In the genomic region with DNA sequence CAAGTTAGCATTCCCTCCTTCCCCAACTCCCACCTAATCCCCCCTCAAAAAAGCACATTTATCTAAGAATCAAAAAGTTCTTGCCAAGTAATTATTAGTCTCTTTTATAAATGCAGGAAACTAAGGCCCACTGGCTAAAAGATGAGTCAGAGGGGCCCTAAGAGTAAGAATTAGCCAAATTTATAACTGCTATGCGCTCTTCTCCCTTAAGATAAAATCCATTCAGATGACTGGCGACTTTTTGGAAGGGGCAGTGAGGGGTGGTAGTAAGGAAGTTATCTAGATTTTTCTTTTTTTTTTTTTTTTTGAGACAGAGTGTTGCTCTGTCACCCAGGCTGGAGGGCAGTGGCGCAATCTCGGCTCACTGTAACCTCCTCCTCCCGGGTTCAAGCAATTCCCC, we compare ENCODE assay signal across 1 cellular context.
TF ChIP-seq lines count a peak whose summit lies in the region.

No MANE protein-coding gene starts in this region.

TF ChIP-seq in GM23338, 12 proteins besides CTCF, POLR2A, EP300 and RAD21 (continued from another document):
- TF ChIP-seq, protein P1, sequence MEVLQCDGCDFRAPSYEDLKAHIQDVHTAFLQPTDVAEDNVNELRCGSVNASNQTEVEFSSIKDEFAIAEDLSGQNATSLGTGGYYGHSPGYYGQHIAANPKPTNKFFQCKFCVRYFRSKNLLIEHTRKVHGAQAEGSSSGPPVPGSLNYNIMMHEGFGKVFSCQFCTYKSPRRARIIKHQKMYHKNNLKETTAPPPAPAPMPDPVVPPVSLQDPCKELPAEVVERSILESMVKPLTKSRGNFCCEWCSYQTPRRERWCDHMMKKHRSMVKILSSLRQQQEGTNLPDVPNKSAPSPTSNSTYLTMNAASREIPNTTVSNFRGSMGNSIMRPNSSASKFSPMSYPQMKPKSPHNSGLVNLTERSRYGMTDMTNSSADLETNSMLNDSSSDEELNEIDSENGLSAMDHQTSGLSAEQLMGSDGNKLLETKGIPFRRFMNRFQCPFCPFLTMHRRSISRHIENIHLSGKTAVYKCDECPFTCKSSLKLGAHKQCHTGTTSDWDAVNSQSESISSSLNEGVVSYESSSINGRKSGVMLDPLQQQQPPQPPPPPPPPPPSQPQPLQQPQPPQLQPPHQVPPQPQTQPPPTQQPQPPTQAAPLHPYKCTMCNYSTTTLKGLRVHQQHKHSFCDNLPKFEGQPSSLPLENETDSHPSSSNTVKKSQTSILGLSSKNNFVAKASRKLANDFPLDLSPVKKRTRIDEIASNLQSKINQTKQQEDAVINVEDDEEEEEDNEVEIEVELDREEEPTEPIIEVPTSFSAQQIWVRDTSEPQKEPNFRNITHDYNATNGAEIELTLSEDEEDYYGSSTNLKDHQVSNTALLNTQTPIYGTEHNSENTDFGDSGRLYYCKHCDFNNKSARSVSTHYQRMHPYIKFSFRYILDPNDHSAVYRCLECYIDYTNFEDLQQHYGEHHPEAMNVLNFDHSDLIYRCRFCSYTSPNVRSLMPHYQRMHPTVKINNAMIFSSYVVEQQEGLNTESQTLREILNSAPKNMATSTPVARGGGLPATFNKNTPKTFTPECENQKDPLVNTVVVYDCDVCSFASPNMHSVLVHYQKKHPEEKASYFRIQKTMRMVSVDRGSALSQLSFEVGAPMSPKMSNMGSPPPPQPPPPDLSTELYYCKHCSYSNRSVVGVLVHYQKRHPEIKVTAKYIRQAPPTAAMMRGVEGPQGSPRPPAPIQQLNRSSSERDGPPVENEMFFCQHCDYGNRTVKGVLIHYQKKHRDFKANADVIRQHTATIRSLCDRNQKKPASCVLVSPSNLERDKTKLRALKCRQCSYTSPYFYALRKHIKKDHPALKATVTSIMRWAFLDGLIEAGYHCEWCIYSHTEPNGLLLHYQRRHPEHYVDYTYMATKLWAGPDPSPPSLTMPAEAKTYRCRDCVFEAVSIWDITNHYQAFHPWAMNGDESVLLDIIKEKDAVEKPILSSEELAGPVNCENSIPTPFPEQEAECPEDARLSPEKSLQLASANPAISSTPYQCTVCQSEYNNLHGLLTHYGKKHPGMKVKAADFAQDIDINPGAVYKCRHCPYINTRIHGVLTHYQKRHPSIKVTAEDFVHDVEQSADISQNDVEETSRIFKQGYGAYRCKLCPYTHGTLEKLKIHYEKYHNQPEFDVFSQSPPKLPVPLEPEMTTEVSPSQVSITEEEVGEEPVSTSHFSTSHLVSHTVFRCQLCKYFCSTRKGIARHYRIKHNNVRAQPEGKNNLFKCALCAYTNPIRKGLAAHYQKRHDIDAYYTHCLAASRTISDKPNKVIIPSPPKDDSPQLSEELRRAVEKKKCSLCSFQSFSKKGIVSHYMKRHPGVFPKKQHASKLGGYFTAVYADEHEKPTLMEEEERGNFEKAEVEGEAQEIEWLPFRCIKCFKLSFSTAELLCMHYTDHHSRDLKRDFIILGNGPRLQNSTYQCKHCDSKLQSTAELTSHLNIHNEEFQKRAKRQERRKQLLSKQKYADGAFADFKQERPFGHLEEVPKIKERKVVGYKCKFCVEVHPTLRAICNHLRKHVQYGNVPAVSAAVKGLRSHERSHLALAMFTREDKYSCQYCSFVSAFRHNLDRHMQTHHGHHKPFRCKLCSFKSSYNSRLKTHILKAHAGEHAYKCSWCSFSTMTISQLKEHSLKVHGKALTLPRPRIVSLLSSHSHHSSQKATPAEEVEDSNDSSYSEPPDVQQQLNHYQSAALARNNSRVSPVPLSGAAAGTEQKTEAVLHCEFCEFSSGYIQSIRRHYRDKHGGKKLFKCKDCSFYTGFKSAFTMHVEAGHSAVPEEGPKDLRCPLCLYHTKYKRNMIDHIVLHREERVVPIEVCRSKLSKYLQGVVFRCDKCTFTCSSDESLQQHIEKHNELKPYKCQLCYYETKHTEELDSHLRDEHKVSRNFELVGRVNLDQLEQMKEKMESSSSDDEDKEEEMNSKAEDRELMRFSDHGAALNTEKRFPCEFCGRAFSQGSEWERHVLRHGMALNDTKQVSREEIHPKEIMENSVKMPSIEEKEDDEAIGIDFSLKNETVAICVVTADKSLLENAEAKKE (CRISPR knock-in tag; IDR thresholded peaks at IDR 0.05), result no peak
- TF ChIP-seq CREB1 (CRISPR knock-in tag; IDR thresholded peaks at IDR 0.05; ENCODE audit: low read depth), result no peak
- no peak for TF ChIP-seq ZNF114 (CRISPR knock-in tag; IDR thresholded peaks at IDR 0.05)
